In the genomic region with DNA sequence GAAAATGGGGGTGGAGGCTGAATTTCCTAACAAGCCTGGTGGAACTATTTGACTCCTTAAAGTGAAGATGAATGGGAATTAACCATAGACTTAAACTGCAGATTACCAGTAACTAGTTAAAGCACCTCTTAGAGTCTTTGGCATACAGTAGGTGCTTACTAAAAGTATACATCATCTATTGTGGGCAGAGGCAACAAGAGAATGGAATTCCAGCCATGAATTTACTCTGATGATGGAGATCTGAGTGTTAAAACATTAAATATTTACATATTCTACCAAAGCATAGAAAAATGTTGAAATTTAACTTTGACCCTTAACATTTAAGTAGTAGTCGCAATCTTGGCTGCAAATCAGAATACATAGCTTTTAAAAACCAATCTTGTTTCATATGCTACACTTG, we compare ENCODE assay signal across 28 cellular contexts.
"Had no signal": no experiment of that assay in that cellular context is flagged by ENCODE, and none has a peak within 500 bp of the region (broad histone marks: within the 10 kb centered on the region; RNA-seq: fewer than 3 reads in every experiment).

No MANE protein-coding gene starts in this region.

- DNase-seq: activated CD4-positive, alpha-beta memory T cell treated with anti-CD3 and anti-CD28 coated beads for 36 hours; activated CD4-positive, alpha-beta T cell treated with anti-CD3 and anti-CD28 coated beads for 36 hours; activated CD4-positive, alpha-beta T cell treated with anti-CD3 and anti-CD28 coated beads, Interleukin-2, amount 10 ng/mL, durations not matched to agents 24 days and 14 days; activated CD4-positive, CD25-positive, alpha-beta regulatory T cell; activated CD4-positive, CD25-positive, alpha-beta regulatory T cell treated with anti-CD3 and anti-CD28 coated beads, Interleukin-2, amount 50 U/mL, for 72 hours; activated CD8-positive, alpha-beta memory T cell treated with anti-CD3 and anti-CD28 coated beads, Interleukin-2, amount 50 U/mL, for 48 hours; activated gamma-delta T cell; activated naive CD4-positive, alpha-beta T cell; activated naive CD4-positive, alpha-beta T cell treated with anti-CD3 and anti-CD28 coated beads, Interleukin-2, amount 10 ng/mL, durations not matched to agents 7 days and 5 days; activated naive CD8-positive, alpha-beta T cell treated with anti-CD3 and anti-CD28 coated beads, Interleukin-2, amount 10 ng/mL, durations not matched to agents 7 days and 5 days; activated T-cell treated with anti-CD3 and anti-CD28 coated beads for 4 hours; activated T-cell treated with anti-CD3 and anti-CD28 coated beads, Interleukin-2, amount 50 U/mL, for 24 hours; activated T-cell treated with anti-CD3 and anti-CD28 coated beads, Interleukin-2, amount 50 U/mL, for 72 hours; brain microvascular endothelial cell; dorsolateral prefrontal cortex; effector memory CD4-positive, alpha-beta T cell; endodermal cell; foreskin keratinocyte; gastrocnemius medialis; glutamatergic neuron; heart left ventricle; T-helper 2 cell had no signal

- H3K27me3 Mint-ChIP-seq: activated CD4-positive, alpha-beta memory T cell treated with anti-CD3 and anti-CD28 coated beads for 36 hours; activated CD4-positive, alpha-beta T cell treated with anti-CD3 and anti-CD28 coated beads for 36 hours; activated CD4-positive, alpha-beta T cell treated with anti-CD3 and anti-CD28 coated beads, Interleukin-2, amount 10 ng/mL, durations not matched to agents 24 days and 14 days; activated naive CD4-positive, alpha-beta T cell treated with anti-CD3 and anti-CD28 coated beads, Interleukin-2, amount 10 ng/mL, durations not matched to agents 7 days and 5 days; activated naive CD8-positive, alpha-beta T cell treated with anti-CD3 and anti-CD28 coated beads, Interleukin-2, amount 10 ng/mL, durations not matched to agents 7 days and 5 days; activated T-cell treated with anti-CD3 and anti-CD28 coated beads, Interleukin-2, amount 50 U/mL, for 24 hours; central memory CD8-positive, alpha-beta T cell; dendritic cell treated with granulocyte-macrophage colony-stimulating factor and Interleukin-4, amounts not matched to agents 40 ng/mL and 50 ng/mL, for 4 days had no signal

- ATAC-seq: activated CD4-positive, alpha-beta T cell treated with anti-CD3 and anti-CD28 coated beads for 36 hours; activated naive CD4-positive, alpha-beta T cell treated with anti-CD3 and anti-CD28 coated beads, Interleukin-2, amount 50 U/mL, for 72 hours; activated T-cell treated with anti-CD3 and anti-CD28 coated beads, Interleukin-2, amount 50 U/mL, for 72 hours; esophagus mucosa; foreskin keratinocyte; gastrocnemius medialis; heart left ventricle had no signal

- H3K27ac ChIP-seq: ascending aorta, brain microvascular endothelial cell, coronary artery, dorsolateral prefrontal cortex, foreskin keratinocyte, gastrocnemius medialis, heart left ventricle had no signal

- H3K27me3 ChIP-seq: ascending aorta, brain microvascular endothelial cell, dorsolateral prefrontal cortex, foreskin keratinocyte, gastrocnemius medialis, heart left ventricle had no signal

- H3K4me3 Mint-ChIP-seq: activated CD4-positive, alpha-beta memory T cell treated with anti-CD3 and anti-CD28 coated beads for 36 hours; activated CD4-positive, alpha-beta T cell treated with anti-CD3 and anti-CD28 coated beads for 36 hours; activated CD4-positive, alpha-beta T cell treated with anti-CD3 and anti-CD28 coated beads, Interleukin-2, amount 10 ng/mL, durations not matched to agents 24 days and 14 days; activated naive CD4-positive, alpha-beta T cell treated with anti-CD3 and anti-CD28 coated beads, Interleukin-2, amount 10 ng/mL, durations not matched to agents 7 days and 5 days; activated naive CD8-positive, alpha-beta T cell treated with anti-CD3 and anti-CD28 coated beads, Interleukin-2, amount 10 ng/mL, durations not matched to agents 7 days and 5 days; activated T-cell treated with anti-CD3 and anti-CD28 coated beads, Interleukin-2, amount 50 U/mL, for 24 hours; central memory CD8-positive, alpha-beta T cell; dendritic cell treated with granulocyte-macrophage colony-stimulating factor and Interleukin-4, amounts not matched to agents 40 ng/mL and 50 ng/mL, for 4 days; endodermal cell had no signal

- H3K4me3 ChIP-seq: ascending aorta, coronary artery, dorsolateral prefrontal cortex, gastrocnemius medialis, heart left ventricle had no signal

- H3K27ac Mint-ChIP-seq: activated CD4-positive, alpha-beta memory T cell treated with anti-CD3 and anti-CD28 coated beads for 36 hours; activated CD4-positive, alpha-beta T cell treated with anti-CD3 and anti-CD28 coated beads for 36 hours; activated CD4-positive, alpha-beta T cell treated with anti-CD3 and anti-CD28 coated beads, Interleukin-2, amount 10 ng/mL, durations not matched to agents 24 days and 14 days; activated naive CD4-positive, alpha-beta T cell treated with anti-CD3 and anti-CD28 coated beads, Interleukin-2, amount 10 ng/mL, durations not matched to agents 7 days and 5 days; activated naive CD4-positive, alpha-beta T cell treated with anti-CD3 and anti-CD28 coated beads, Interleukin-2, amount 50 U/mL, for 72 hours; activated naive CD8-positive, alpha-beta T cell treated with anti-CD3 and anti-CD28 coated beads, Interleukin-2, amount 10 ng/mL, durations not matched to agents 7 days and 5 days; activated T-cell treated with anti-CD3 and anti-CD28 coated beads, Interleukin-2, amount 50 U/mL, for 24 hours; dendritic cell treated with granulocyte-macrophage colony-stimulating factor and Interleukin-4, amounts not matched to agents 40 ng/mL and 50 ng/mL, for 4 days; endodermal cell had no signal

- H3K9me3 Mint-ChIP-seq: activated CD4-positive, alpha-beta memory T cell treated with anti-CD3 and anti-CD28 coated beads for 36 hours; activated CD4-positive, alpha-beta T cell treated with anti-CD3 and anti-CD28 coated beads, Interleukin-2, amount 10 ng/mL, durations not matched to agents 24 days and 14 days; activated naive CD4-positive, alpha-beta T cell treated with anti-CD3 and anti-CD28 coated beads, Interleukin-2, amount 10 ng/mL, durations not matched to agents 7 days and 5 days; activated naive CD4-positive, alpha-beta T cell treated with anti-CD3 and anti-CD28 coated beads, Interleukin-2, amount 50 U/mL, for 72 hours; activated naive CD8-positive, alpha-beta T cell treated with anti-CD3 and anti-CD28 coated beads, Interleukin-2, amount 10 ng/mL, durations not matched to agents 7 days and 5 days; activated T-cell treated with anti-CD3 and anti-CD28 coated beads, Interleukin-2, amount 50 U/mL, for 24 hours; activated T-cell treated with anti-CD3 and anti-CD28 coated beads, Interleukin-2, amount 50 U/mL, for 72 hours; central memory CD8-positive, alpha-beta T cell; dendritic cell treated with granulocyte-macrophage colony-stimulating factor and Interleukin-4, amounts not matched to agents 40 ng/mL and 50 ng/mL, for 4 days; endodermal cell had no signal

- H3K9me3 ChIP-seq: ascending aorta, gastrocnemius medialis, heart left ventricle had no signal
